ENCODE assay signal across 1 cellular context in genomic region chr2:64608867-64609228, GRCh38.
TF ChIP-seq lines count a peak whose summit lies in the region.

No MANE protein-coding gene starts in this region.

TF ChIP-seq in H1, 55 proteins besides CTCF, POLR2A, EP300 and RAD21:
- TF ChIP-seq SRF (IDR thresholded peaks at IDR 0.05; ENCODE audit: low read depth, low read length) (no peak), SP4 (IDR thresholded peaks at IDR 0.05; ENCODE audit: low read length) (no peak), MAX (IDR thresholded peaks at IDR 0.05) (peak; percentile 90), POLR2AphosphoS5 (IDR thresholded peaks at IDR 0.05; ENCODE audit: low read depth, low read length) (no peak)
- TF ChIP-seq, protein P1, sequence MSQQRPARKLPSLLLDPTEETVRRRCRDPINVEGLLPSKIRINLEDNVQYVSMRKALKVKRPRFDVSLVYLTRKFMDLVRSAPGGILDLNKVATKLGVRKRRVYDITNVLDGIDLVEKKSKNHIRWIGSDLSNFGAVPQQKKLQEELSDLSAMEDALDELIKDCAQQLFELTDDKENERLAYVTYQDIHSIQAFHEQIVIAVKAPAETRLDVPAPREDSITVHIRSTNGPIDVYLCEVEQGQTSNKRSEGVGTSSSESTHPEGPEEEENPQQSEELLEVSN (IDR thresholded peaks at IDR 0.05), result peak; percentile 81
TF ChIP-seq in H1: peak in this region for 2.
